ENCODE assay signal across 14 cellular contexts in the genomic region with DNA sequence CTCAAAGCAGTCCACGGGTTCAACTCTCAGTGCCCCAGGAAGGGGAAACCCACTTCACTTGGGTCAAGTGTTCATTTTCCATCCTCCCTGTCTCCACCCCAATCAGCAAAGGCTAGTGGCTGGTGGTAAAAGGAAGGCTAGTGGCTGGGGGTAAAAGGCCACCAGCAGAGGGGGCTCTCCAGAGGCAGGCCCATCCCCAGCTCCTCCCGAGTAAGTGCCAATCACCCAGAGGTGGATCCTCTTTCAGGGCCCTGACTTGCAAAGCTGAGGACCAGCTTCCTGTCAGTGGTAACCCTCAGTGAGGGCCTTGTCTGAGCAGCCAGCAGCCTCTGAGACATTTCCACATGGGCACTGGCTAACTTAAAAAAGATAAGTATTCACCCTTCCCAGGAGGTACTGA. TPM values are rescaled to one million over a fixed set of nuclear protein-coding genes. Genes with fewer than 3 reads are reported as not detected.
DNase-seq lines count a peak whose midpoint lies in the region; ATAC-seq and TF ChIP-seq lines count a peak whose summit lies in the region.
"Had no signal": no experiment of that assay in that cellular context is flagged by ENCODE, and none has a peak within 500 bp of the region (broad histone marks: within the 10 kb centered on the region; RNA-seq: fewer than 3 reads in every experiment).

No MANE protein-coding gene starts in this region.

- H3K27ac Mint-ChIP-seq in activated CD8-positive, alpha-beta T cell treated with anti-CD3 and anti-CD28 coated beads, Interleukin-2, amount 10 ng/mL, durations not matched to agents 7 days and 5 days, result peak overlapping the region; percentile 56
- H3K27ac Mint-ChIP-seq in naive thymus-derived CD8-positive, alpha-beta T cell, result peak overlapping the region in 7 of 10 donors; percentile 3 to 87 (median 81)
- H3K27ac Mint-ChIP-seq: memory B cell had no signal

- H3K27me3 ChIP-seq in MM.1S (replicated peaks; ENCODE audit: insufficient read depth, low read length), result no peaks in the 10 kb centered on the region

- no peaks in the 10 kb centered on the region for H3K9me2 ChIP-seq in MM.1S (replicated peaks; ENCODE audit: insufficient read depth, low read length)

- H3K27ac ChIP-seq in MM.1S (ENCODE audit: low read length), result no peak overlapping the region
- H3K27ac ChIP-seq: psoas muscle had no signal

- no peaks in the 10 kb centered on the region for H3F3A ChIP-seq in MM.1S (ENCODE audit: insufficient read depth, low read length)

- POLR2A ChIA-PET in activated CD8-positive, alpha-beta T cell treated with anti-CD3 and anti-CD28 coated beads, Interleukin-2, amount 10 ng/mL, durations not matched to agents 7 days and 5 days (lab: Charles Lee), result interaction anchor here (0.5 to 1.1 kb wide), 5 partner anchors 9 to 32 kb away, joined by 3 to 11 read pairs (median 3); a partner anchor contains a TSS
- POLR2A ChIA-PET in naive thymus-derived CD8-positive, alpha-beta T cell (lab: Charles Lee), result interaction anchor here (1.1 to 1.2 kb wide), 2 partner anchors 9 to 21 kb away, joined by 3 to 4 read pairs; no protein-coding TSS in a partner anchor

- H3K9ac ChIP-seq in MM.1S (ENCODE audit: low read length), result no peak overlapping the region

- H3K4me1 ChIP-seq in MM.1S (ENCODE audit: low read length), result no peaks in the 10 kb centered on the region

- no peak overlapping the region for H3K4me3 ChIP-seq in MM.1S (ENCODE audit: low read length)
- H3K4me3 ChIP-seq: psoas muscle had no signal

- TF ChIP-seq CTCF in MM.1S (IDR thresholded peaks at IDR 0.05; ENCODE audit: low read length), result 0 out of 2 replicates have a peak, but pooled peaks have one; percentile 10

- H3K27me3 Mint-ChIP-seq in activated CD8-positive, alpha-beta T cell treated with anti-CD3 and anti-CD28 coated beads, Interleukin-2, amount 10 ng/mL, durations not matched to agents 7 days and 5 days (ENCODE audit: low read depth), result no peaks in the 10 kb centered on the region
- H3K27me3 Mint-ChIP-seq in naive thymus-derived CD8-positive, alpha-beta T cell, result no peaks in the 10 kb centered on the region
- H3K27me3 Mint-ChIP-seq: memory B cell had no signal

- peak; percentile 18 for ATAC-seq in activated CD8-positive, alpha-beta T cell treated with anti-CD3 and anti-CD28 coated beads, Interleukin-2, amount 10 ng/mL, durations not matched to agents 7 days and 5 days
- ATAC-seq in naive thymus-derived CD8-positive, alpha-beta T cell, result no peak

- no peak overlapping the region for H3K4me2 ChIP-seq in MM.1S (ENCODE audit: low read depth, low read length)

- no peaks in the 10 kb centered on the region for H3K9me3 Mint-ChIP-seq in activated CD8-positive, alpha-beta T cell treated with anti-CD3 and anti-CD28 coated beads, Interleukin-2, amount 10 ng/mL, durations not matched to agents 7 days and 5 days (ENCODE audit: insufficient read depth)
- H3K9me3 Mint-ChIP-seq in naive thymus-derived CD8-positive, alpha-beta T cell, result peaks cover 0 to 10% (median 0%) of the 10 kb centered on the region in 9 donors

- no peaks in the 10 kb centered on the region for H3K79me2 ChIP-seq in MM.1S (ENCODE audit: low read length)

- CTCF ChIA-PET in activated CD8-positive, alpha-beta T cell treated with anti-CD3 and anti-CD28 coated beads, Interleukin-2, amount 10 ng/mL, durations not matched to agents 7 days and 5 days (lab: Charles Lee), result interaction anchor here (0.5 to 1.9 kb wide), 6 partner anchors 9 to 308 kb away, joined by 3 to 7 read pairs (median 3); no protein-coding TSS in a partner anchor

- no peak overlapping the region for H3K4me3 Mint-ChIP-seq in activated CD8-positive, alpha-beta T cell treated with anti-CD3 and anti-CD28 coated beads, Interleukin-2, amount 10 ng/mL, durations not matched to agents 7 days and 5 days
- H3K4me3 Mint-ChIP-seq in naive thymus-derived CD8-positive, alpha-beta T cell, result no peak overlapping the region
- H3K4me3 Mint-ChIP-seq: memory B cell had no signal

- peak; percentile 12 for DNase-seq in NK-92 treated with Interleukin-12 subunit alpha and Interleukin-12 subunit beta, amount 100 ng/mL, for 24 hours (lab: John Stamatoyannopoulos, UW)
- DNase-seq in NK-92 (lab: John Stamatoyannopoulos, UW; ENCODE audit: unreplicated experiment) (no peak), MM.1S (no peak), DMS153 (lab: John Stamatoyannopoulos, UW) (no peak), C1 segment of cervical spinal cord (lab: John Stamatoyannopoulos, UW) (no peak), NCI-H1694 (lab: John Stamatoyannopoulos, UW) (no peak)
- peak; percentile 56 for DNase-seq in activated CD8-positive, alpha-beta T cell treated with anti-CD3 and anti-CD28 coated beads, Interleukin-2, amount 10 ng/mL, durations not matched to agents 7 days and 5 days
- no peak for DNase-seq in naive thymus-derived CD8-positive, alpha-beta T cell
- DNase-seq: activated naive CD4-positive, alpha-beta T cell; glutamatergic neuron; NCI-H774; psoas muscle; trophoblast cell had no signal

- no peaks in the 10 kb centered on the region for H4K20me1 ChIP-seq in MM.1S (ENCODE audit: insufficient read depth, low read length)

- no peaks in the 10 kb centered on the region for H3K36me3 ChIP-seq in MM.1S (replicated peaks; ENCODE audit: insufficient read depth, low read length)

- H2AFZ ChIP-seq in MM.1S (ENCODE audit: low read length), result no peak overlapping the region

- peaks cover 65% of the 10 kb centered on the region for H3K4me1 Mint-ChIP-seq in activated CD8-positive, alpha-beta T cell treated with anti-CD3 and anti-CD28 coated beads, Interleukin-2, amount 10 ng/mL, durations not matched to agents 7 days and 5 days (ENCODE audit: low read depth)
- H3K4me1 Mint-ChIP-seq in naive thymus-derived CD8-positive, alpha-beta T cell, result peaks cover 18 to 52% (median 43%) of the 10 kb centered on the region in 4 donors

- H3K9me3 ChIP-seq in MM.1S (replicated peaks; ENCODE audit: insufficient read depth, low read length), result no peaks in the 10 kb centered on the region
- H3K9me3 ChIP-seq: psoas muscle had no signal

- peaks cover 54% of the 10 kb centered on the region for H3K36me3 Mint-ChIP-seq in activated CD8-positive, alpha-beta T cell treated with anti-CD3 and anti-CD28 coated beads, Interleukin-2, amount 10 ng/mL, durations not matched to agents 7 days and 5 days (ENCODE audit: low read depth)
- H3K36me3 Mint-ChIP-seq in naive thymus-derived CD8-positive, alpha-beta T cell, result peaks cover 0 to 28% (median 11%) of the 10 kb centered on the region in 3 donors

RNA-seq across cellular contexts. Expression of a gene that starts 22.0 kb away (rescaled TPM):
- 1,000 to 10,000 TPM; 3,981 to 4,076 TPM for total RNA-seq in activated CD8-positive, alpha-beta T cell treated with anti-CD3 and anti-CD28 coated beads, Interleukin-2, amount 10 ng/mL, durations not matched to agents 7 days and 5 days
- total RNA-seq in naive thymus-derived CD8-positive, alpha-beta T cell, result over 10,000 TPM; 10,139 to 10,909 TPM
- polyA plus RNA-seq in naive thymus-derived CD8-positive, alpha-beta T cell, result 1,000 to 10,000 TPM; 3,681 to 4,532 (median 4,400) TPM

RNA-seq across cellular contexts. Expression of a gene that starts 55.2 kb away (rescaled TPM):
- total RNA-seq in activated CD8-positive, alpha-beta T cell treated with anti-CD3 and anti-CD28 coated beads, Interleukin-2, amount 10 ng/mL, durations not matched to agents 7 days and 5 days, result 10 to 100 TPM; 19.0 to 19.7 TPM
- total RNA-seq in naive thymus-derived CD8-positive, alpha-beta T cell, result 10 to 100 TPM; 22.0 to 25.8 TPM
- polyA plus RNA-seq in naive thymus-derived CD8-positive, alpha-beta T cell, result 1 to 10 TPM; 1.2 to 1.9 (median 1.8) TPM

Comparison
In these comparisons a context has a peak if more than half of its experiments do, and no peak if none do; other contexts are left out.
1. DNase-seq: peak in NK-92 treated with Interleukin-12 subunit alpha and Interleukin-12 subunit beta, amount 100 ng/mL, for 24 hours (single experiment) and activated CD8-positive, alpha-beta T cell treated with anti-CD3 and anti-CD28 coated beads, Interleukin-2, amount 10 ng/mL, durations not matched to agents 7 days and 5 days (single experiment); none in NK-92 (single experiment), MM.1S (single experiment), naive thymus-derived CD8-positive, alpha-beta T cell (0 of 10), DMS153 (single experiment), C1 segment of cervical spinal cord (0 of 14) and NCI-H1694 (single experiment).